Comparison of ENCODE assay signal across 8 cellular contexts in the genomic region with DNA sequence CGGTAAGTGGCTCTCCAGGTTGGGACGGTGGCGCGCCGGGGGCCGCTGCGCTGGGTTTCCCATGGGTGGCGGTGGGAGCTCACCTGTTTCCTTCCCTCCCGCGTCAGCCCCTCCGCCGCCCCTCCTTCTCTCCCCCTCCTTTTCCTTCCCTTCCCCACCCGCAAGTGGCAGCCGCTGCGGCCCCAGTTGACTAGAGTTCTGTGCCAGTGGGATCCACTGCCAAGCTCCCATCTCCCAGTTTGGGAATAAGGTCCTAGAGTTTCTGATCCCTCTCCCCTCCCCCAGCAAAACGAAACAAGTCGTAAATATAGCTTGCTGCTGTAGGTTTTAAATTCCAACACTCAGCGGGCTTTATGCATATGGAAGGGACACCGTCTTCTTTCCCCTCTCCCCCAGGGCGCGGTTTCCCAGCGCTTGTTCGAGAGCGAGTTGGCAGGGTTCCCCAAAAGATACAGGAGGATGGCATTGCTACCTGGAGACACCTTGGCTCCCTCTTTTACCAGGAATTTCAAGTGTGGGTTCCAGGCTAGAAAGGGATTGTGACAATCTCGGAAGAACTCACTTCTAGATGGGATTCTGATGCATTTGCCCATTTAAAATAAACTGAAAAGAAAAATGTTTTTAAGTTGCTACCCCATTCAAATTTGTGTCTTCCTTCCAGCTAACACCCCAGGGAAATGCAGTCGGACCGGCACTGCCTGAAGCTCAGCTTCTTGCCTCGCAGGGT. TPM values are rescaled to one million over a fixed set of nuclear protein-coding genes. Genes with fewer than 3 reads are reported as not detected.
DNase-seq lines count a peak whose midpoint lies in the region; ATAC-seq and TF ChIP-seq lines count a peak whose summit lies in the region.

No MANE protein-coding gene starts in this region.

- TF ChIP-seq CTCF in GM23338 (conservative IDR thresholded peaks at IDR 0.05; ENCODE audit: low read depth in 2 of 2) = no peak

- ATAC-seq in GM23338 (peak; percentile 23), GM18909 (IDR thresholded peaks at IDR 0.05; ENCODE audit: poor library complexity, unreplicated experiment) (no peak)
- no peak for ATAC-seq in activated T-helper 17 cell treated with anti-CD3 and anti-CD28 coated beads, Interleukin-2, amount 50 U/mL, for 72 hours (replicated peaks)

- no peaks in the 10 kb centered on the region for H3F3A ChIP-seq in GM23338 (replicated peaks; ENCODE audit: low read depth)

- peak; percentile 47 for DNase-seq in GM23338 (ENCODE audit: low spot score)
- no peak for DNase-seq in islet precursor cell
- no peak for DNase-seq in activated CD8-positive, alpha-beta memory T cell treated with anti-CD3 and anti-CD28 coated beads, Interleukin-2, amount 50 U/mL, for 48 hours
- no peak for DNase-seq in NK-92 (lab: John Stamatoyannopoulos, UW; ENCODE audit: unreplicated experiment)

- no peaks in the 10 kb centered on the region for H3K9me2 ChIP-seq in GM23338 (ENCODE audit: insufficient read depth)

- no peak overlapping the region for H3K27ac ChIP-seq in GM23338 (ENCODE audit: low read depth)

- H3K36me3 Mint-ChIP-seq in GM23338 (ENCODE audit: low read depth) = no peaks in the 10 kb centered on the region
- no peaks in the 10 kb centered on the region for H3K36me3 Mint-ChIP-seq in activated T-helper 17 cell treated with anti-CD3 and anti-CD28 coated beads, Interleukin-2, amount 50 U/mL, for 72 hours (ENCODE audit: low read depth)

- H3K36me3 ChIP-seq in GM23338 (ENCODE audit: insufficient read depth) (no peaks in the 10 kb centered on the region), skeletal muscle satellite cell (ENCODE audit: insufficient read depth, low read length) (no peaks in the 10 kb centered on the region)

- H3K4me2 ChIP-seq in GM23338 = peak overlapping the region; percentile 96
- peak overlapping the region; percentile 99 for H3K4me2 ChIP-seq in skeletal muscle satellite cell (ENCODE audit: low read length)

- H3K4me3 ChIP-seq in GM23338 = peak overlapping the region; percentile 73
- peak overlapping the region; percentile 41 for H3K4me3 ChIP-seq in iPS-11a (ENCODE audit: low read depth, low read length)
- H3K4me3 ChIP-seq in skeletal muscle satellite cell (ENCODE audit: low read length) = peak overlapping the region; percentile 88

- H3K4me1 ChIP-seq in GM23338 (ENCODE audit: insufficient read depth) (peaks cover 28% of the 10 kb centered on the region), skeletal muscle satellite cell (ENCODE audit: control insufficient read depth, insufficient read depth, low read length) (peaks cover 11% of the 10 kb centered on the region)

- H3K9me3 ChIP-seq in skeletal muscle satellite cell (replicated peaks; ENCODE audit: low read length) = no peaks in the 10 kb centered on the region

- H3K4me3 Mint-ChIP-seq in GM23338 = peak overlapping the region; percentile 82
- peak overlapping the region; percentile 40 for H3K4me3 Mint-ChIP-seq in activated T-helper 17 cell treated with anti-CD3 and anti-CD28 coated beads, Interleukin-2, amount 50 U/mL, for 72 hours

- H3K27ac Mint-ChIP-seq in GM23338 = no peak overlapping the region
- no peak overlapping the region for H3K27ac Mint-ChIP-seq in activated T-helper 17 cell treated with anti-CD3 and anti-CD28 coated beads, Interleukin-2, amount 50 U/mL, for 72 hours

- peaks cover 14% of the 10 kb centered on the region; the same call in 2 of the 3 replicates for H3K4me1 Mint-ChIP-seq in GM23338
- no peaks in the 10 kb centered on the region for H3K4me1 Mint-ChIP-seq in activated T-helper 17 cell treated with anti-CD3 and anti-CD28 coated beads, Interleukin-2, amount 50 U/mL, for 72 hours

- H3K9me3 Mint-ChIP-seq in GM23338 = no peaks in the 10 kb centered on the region
- H3K9me3 Mint-ChIP-seq in activated T-helper 17 cell treated with anti-CD3 and anti-CD28 coated beads, Interleukin-2, amount 50 U/mL, for 72 hours = no peaks in the 10 kb centered on the region

- peaks cover 59% of the 10 kb centered on the region for H3K27me3 ChIP-seq in GM23338 (ENCODE audit: insufficient read depth)
- no peaks in the 10 kb centered on the region for H3K27me3 ChIP-seq in skeletal muscle satellite cell (ENCODE audit: control insufficient read depth, insufficient read depth, low read length)

- H2AFZ ChIP-seq in GM23338 = peak overlapping the region; percentile 98

- peaks cover 45% of the 10 kb centered on the region for H3K27me3 Mint-ChIP-seq in GM23338 (ENCODE audit: insufficient read depth, low read depth, poor library complexity)
- H3K27me3 Mint-ChIP-seq in activated T-helper 17 cell treated with anti-CD3 and anti-CD28 coated beads, Interleukin-2, amount 50 U/mL, for 72 hours = peaks cover 41% of the 10 kb centered on the region

- peak overlapping the region; percentile 39 for H3K9ac ChIP-seq in skeletal muscle satellite cell (ENCODE audit: low read depth, low read length)

- H4K20me1 ChIP-seq in GM23338 (replicated peaks; ENCODE audit: insufficient read depth) = no peaks in the 10 kb centered on the region

- no peaks in the 10 kb centered on the region for H3K79me2 ChIP-seq in GM23338 (replicated peaks; ENCODE audit: insufficient read depth)

TF ChIP-seq in GM23338, 12 proteins besides CTCF, POLR2A, EP300 and RAD21 (continues in another document):
- TF ChIP-seq EZH2phosphoT487 (IDR thresholded peaks at IDR 0.05; ENCODE audit: unreplicated experiment) (no peak), JUNB (IDR thresholded peaks at IDR 0.05; ENCODE audit: unreplicated experiment) (no peak), ZNF114 (CRISPR knock-in tag; IDR thresholded peaks at IDR 0.05) (no peak), ETS1 (IDR thresholded peaks at IDR 0.05) (no peak), CREB1 (CRISPR knock-in tag; IDR thresholded peaks at IDR 0.05; ENCODE audit: low read depth) (no peak), ZNF331 (CRISPR knock-in tag; IDR thresholded peaks at IDR 0.05; ENCODE audit: low read depth) (no peak), NANOG (IDR thresholded peaks at IDR 0.05; ENCODE audit: borderline replicate concordance) (no peak), POLR2AphosphoS5 (IDR thresholded peaks at IDR 0.05; ENCODE audit: low read depth) (no peak), REST (IDR thresholded peaks at IDR 0.05; ENCODE audit: unreplicated experiment) (no peak), STAT1 (IDR thresholded peaks at IDR 0.05; ENCODE audit: unreplicated experiment) (no peak)

RNA-seq across cellular contexts. Expression of gene TLL1, which starts 1.2 kb away (rescaled TPM):
- total RNA-seq in GM23338 (2014; rRNA removed; shearing (Covaris generic)) = 0.39 and 2.4 TPM in 2 replicates
- 0.18 and 0.56 TPM in 2 replicates for polyA plus RNA-seq in GM23338 (2016; fragmentation: Nextera tagmentation; extraction: Ambion mirVana)
- not detected for total RNA-seq in activated T-helper 17 cell treated with anti-CD3 and anti-CD28 coated beads, Interleukin-2, amount 50 U/mL, for 72 hours
- total RNA-seq in skeletal muscle satellite cell (2012; rRNA removed) = under 0.01 and 1.5 TPM in 2 replicates
